21 cellular contexts compared by ENCODE assay signal in the genomic region with DNA sequence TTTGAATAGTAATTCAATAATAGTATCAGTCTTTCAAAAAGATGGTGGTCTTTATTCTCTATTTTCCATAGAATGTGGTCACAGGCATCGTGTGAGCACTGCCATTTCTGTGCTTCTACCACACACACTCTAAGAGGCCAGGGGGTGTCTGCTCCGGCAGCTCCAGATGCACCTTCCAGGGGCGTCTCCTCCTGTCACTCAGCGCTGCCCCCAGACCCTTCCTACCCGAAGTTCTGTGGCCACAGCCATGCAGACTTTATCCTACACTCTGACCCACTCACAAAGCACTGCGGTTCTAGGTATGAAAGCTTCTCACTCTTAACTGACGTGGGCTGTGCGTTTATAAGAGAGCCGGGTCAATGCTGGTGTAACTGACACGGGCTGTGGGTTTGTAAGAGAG.
"Had no signal": no experiment of that assay in that cellular context is flagged by ENCODE, and none has a peak within 500 bp of the region (broad histone marks: within the 10 kb centered on the region; RNA-seq: fewer than 3 reads in every experiment).

No MANE protein-coding gene starts in this region.

- H3K36me3 ChIP-seq: breast epithelium, left lung, neutrophil, ovary, sigmoid colon, upper lobe of left lung had no signal

- H3K27ac Mint-ChIP-seq: activated CD8-positive, alpha-beta T cell treated with anti-CD3 and anti-CD28 coated beads for 36 hours; activated naive CD4-positive, alpha-beta T cell treated with anti-CD3 and anti-CD28 coated beads for 36 hours; activated T-cell treated with anti-CD3 and anti-CD28 coated beads, Interleukin-2, amount 50 U/mL, for 72 hours; nephron; stimulated activated effector memory CD8-positive, alpha-beta T cell treated with anti-CD3 and anti-CD28 coated beads, Interleukin-12 subunit alpha, Interleukin-12 subunit beta, amount 100 ng/mL, for 72 hours; stimulated activated naive CD8-positive, alpha-beta T cell treated with anti-CD3 and anti-CD28 coated beads, Interleukin-15, Interleukin-2, amounts not matched to agents 100 ng/mL and 50 ng/mL, for 24 hours had no signal

- H3K4me1 Mint-ChIP-seq: central memory CD8-positive, alpha-beta T cell; nephron; stimulated activated effector memory CD8-positive, alpha-beta T cell treated with anti-CD3 and anti-CD28 coated beads, Interleukin-12 subunit alpha, Interleukin-12 subunit beta, amount 100 ng/mL, for 72 hours had no signal

- ATAC-seq: activated CD8-positive, alpha-beta T cell treated with anti-CD3 and anti-CD28 coated beads for 36 hours; activated T-cell treated with anti-CD3 and anti-CD28 coated beads, Interleukin-2, amount 50 U/mL, for 72 hours; left lung; psoas muscle; stimulated activated effector memory CD8-positive, alpha-beta T cell treated with anti-CD3 and anti-CD28 coated beads, Interleukin-12 subunit alpha, Interleukin-12 subunit beta, amount 100 ng/mL, for 72 hours had no signal

- H3K4me3 ChIP-seq: breast epithelium, left lung, ovary, psoas muscle, sigmoid colon, upper lobe of left lung had no signal

- H3K36me3 Mint-ChIP-seq: stimulated activated effector memory CD8-positive, alpha-beta T cell treated with anti-CD3 and anti-CD28 coated beads, Interleukin-12 subunit alpha, Interleukin-12 subunit beta, amount 100 ng/mL, for 72 hours had no signal

- H3K9me3 ChIP-seq: breast epithelium, left lung, neutrophil, ovary, psoas muscle, sigmoid colon, upper lobe of left lung had no signal

- H3K4me1 ChIP-seq: breast epithelium, left lung, psoas muscle, sigmoid colon, upper lobe of left lung had no signal

- H3K27ac ChIP-seq: breast epithelium, left lung, neutrophil, ovary, psoas muscle, sigmoid colon, upper lobe of left lung had no signal

- H3K4me3 Mint-ChIP-seq: activated CD8-positive, alpha-beta T cell treated with anti-CD3 and anti-CD28 coated beads for 36 hours; activated naive CD4-positive, alpha-beta T cell treated with anti-CD3 and anti-CD28 coated beads for 36 hours; activated T-cell treated with anti-CD3 and anti-CD28 coated beads, Interleukin-2, amount 50 U/mL, for 72 hours; central memory CD8-positive, alpha-beta T cell; nephron; stimulated activated effector memory CD8-positive, alpha-beta T cell treated with anti-CD3 and anti-CD28 coated beads, Interleukin-12 subunit alpha, Interleukin-12 subunit beta, amount 100 ng/mL, for 72 hours; stimulated activated naive CD8-positive, alpha-beta T cell treated with anti-CD3 and anti-CD28 coated beads, Interleukin-15, Interleukin-2, amounts not matched to agents 100 ng/mL and 50 ng/mL, for 24 hours had no signal

- H3K9me3 Mint-ChIP-seq: activated CD8-positive, alpha-beta T cell treated with anti-CD3 and anti-CD28 coated beads for 36 hours; activated naive CD4-positive, alpha-beta T cell treated with anti-CD3 and anti-CD28 coated beads for 36 hours; activated T-cell treated with anti-CD3 and anti-CD28 coated beads, Interleukin-2, amount 50 U/mL, for 72 hours; central memory CD8-positive, alpha-beta T cell; nephron; stimulated activated effector memory CD8-positive, alpha-beta T cell treated with anti-CD3 and anti-CD28 coated beads, Interleukin-12 subunit alpha, Interleukin-12 subunit beta, amount 100 ng/mL, for 72 hours; stimulated activated naive CD8-positive, alpha-beta T cell treated with anti-CD3 and anti-CD28 coated beads, Interleukin-15, Interleukin-2, amounts not matched to agents 100 ng/mL and 50 ng/mL, for 24 hours had no signal

- DNase-seq: activated CD4-positive, alpha-beta T cell treated with anti-CD3 and anti-CD28 coated beads, Interleukin-2, amount 50 U/mL, for 1 hour; activated CD8-positive, alpha-beta T cell treated with anti-CD3 and anti-CD28 coated beads for 36 hours; activated naive CD4-positive, alpha-beta T cell treated with anti-CD3 and anti-CD28 coated beads for 36 hours; activated T-cell treated with anti-CD3 and anti-CD28 coated beads for 4 hours; activated T-cell treated with anti-CD3 and anti-CD28 coated beads, Interleukin-2, amount 50 U/mL, for 72 hours; dermis blood vessel endothelial cell; effector CD8-positive, alpha-beta T cell; left lung; psoas muscle; sigmoid colon; small intestine; stimulated activated CD4-positive, alpha-beta T cell treated with anti-CD3 and anti-CD28 coated beads, Interleukin-4, amount 100 ng/mL, for 24 hours; T-helper 2 cell had no signal

- H3K27me3 ChIP-seq: ovary had no signal
